24 cellular contexts compared by ENCODE assay signal in genomic region chr10:31477584-31477983, GRCh38.
"Had no signal": no experiment of that assay in that cellular context is flagged by ENCODE, and none has a peak within 500 bp of the region (broad histone marks: within the 10 kb centered on the region; RNA-seq: fewer than 3 reads in every experiment).

No MANE protein-coding gene starts in this region.

- FAIRE-seq: endothelial cell of umbilical vein, urothelium cell line had no signal

- H3K27ac ChIP-seq: cardiac muscle cell, esophagus muscularis mucosa, left ventricle myocardium inferior, neural progenitor cell, stomach, transverse colon had no signal

- H3K36me3 ChIP-seq: cardiac muscle cell, esophagus muscularis mucosa, neural progenitor cell, sigmoid colon, stomach, transverse colon had no signal

- ATAC-seq: effector memory CD8-positive, alpha-beta T cell; naive thymus-derived CD8-positive, alpha-beta T cell; stimulated activated memory B cell treated with anti-CD40 and anti-IgM and Interleukin-4, amounts not matched to agents 10 μg/mL and 1 μg/mL and 100 μg/mL, for 72 hours had no signal

- H3K27me3 ChIP-seq: cardiac muscle cell, esophagus muscularis mucosa, neural progenitor cell, sigmoid colon, stomach, transverse colon had no signal

- H3K4me1 ChIP-seq: esophagus muscularis mucosa, left ventricle myocardium inferior, neural progenitor cell, stomach, transverse colon had no signal

- DNase-seq: activated naive CD4-positive, alpha-beta T cell; activated naive CD8-positive, alpha-beta T cell treated with anti-CD3 and anti-CD28 coated beads for 36 hours; activated T-cell treated with anti-CD3 and anti-CD28 coated beads, Interleukin-2, amount 50 U/mL, for 1 hour; amniotic stem cell; dermis blood vessel endothelial cell; effector memory CD8-positive, alpha-beta T cell; foreskin melanocyte; hippocampal formation; left ventricle myocardium inferior; mammary epithelial cell; naive thymus-derived CD8-positive, alpha-beta T cell; retina; sigmoid colon; stimulated activated CD4-positive, alpha-beta T cell treated with anti-CD3 and anti-CD28 coated beads, Interleukin-15, amount 100 ng/mL, for 24 hours; stomach; T-helper 9 cell; transverse colon had no signal

- H3K4me3 ChIP-seq: cardiac muscle cell, esophagus muscularis mucosa, left ventricle myocardium inferior, neural progenitor cell, sigmoid colon, smooth muscle cell, stomach, transverse colon had no signal
